Comparison of ENCODE assay signal across 15 cellular contexts in the genomic region with DNA sequence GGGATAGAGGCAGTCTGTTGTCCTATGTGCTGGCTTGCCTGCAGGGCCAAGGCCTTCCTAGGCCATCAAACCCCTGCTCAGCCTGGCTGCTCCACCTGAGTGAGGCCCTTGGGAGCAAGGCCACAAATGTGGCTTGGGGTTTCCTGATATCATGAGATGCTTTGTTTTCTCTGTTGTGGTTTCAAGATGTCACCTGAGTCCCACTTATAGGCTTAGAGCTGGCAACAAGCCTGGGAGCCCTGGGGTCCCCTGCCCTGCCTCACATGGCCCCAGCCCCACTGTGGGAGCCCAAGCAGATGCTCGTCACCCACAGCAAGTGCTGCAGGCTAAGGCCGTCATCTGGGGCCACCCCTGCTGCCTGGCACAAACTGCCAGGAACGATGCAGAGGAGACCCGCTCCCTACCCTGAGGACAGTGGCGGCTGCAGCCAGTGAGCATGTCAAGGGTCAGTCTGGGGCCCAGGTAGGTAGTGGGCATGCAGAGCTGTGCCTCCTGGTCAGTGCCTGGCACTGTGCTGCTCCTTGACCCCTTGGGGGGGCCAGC.
DNase-seq lines count a peak whose midpoint lies in the region; ATAC-seq and TF ChIP-seq lines count a peak whose summit lies in the region.
"Had no signal": no experiment of that assay in that cellular context is flagged by ENCODE, and none has a peak within 500 bp of the region (broad histone marks: within the 10 kb centered on the region; RNA-seq: fewer than 3 reads in every experiment).

No MANE protein-coding gene starts in this region.

- H3K36me3 Mint-ChIP-seq in endodermal cell (ENCODE audit: low read depth) = no peaks in the 10 kb centered on the region

- H3K9me3 ChIP-seq in endodermal cell (ENCODE audit: control insufficient read depth, low read length) (no peaks in the 10 kb centered on the region), sigmoid colon (no peaks in the 10 kb centered on the region)
- H3K9me3 ChIP-seq: vagina had no signal

- H3K4me1 ChIP-seq in endodermal cell (ENCODE audit: control insufficient read depth, insufficient read depth, low read length) = no peaks in the 10 kb centered on the region
- peaks cover 0 to 29% (median 26%) of the 10 kb centered on the region in 4 donors for H3K4me1 ChIP-seq in sigmoid colon

- no peak overlapping the region for H3K9ac ChIP-seq in endodermal cell (ENCODE audit: extremely low read depth, low read length, poor library complexity, severe bottlenecking)

- H3K4me3 ChIP-seq in endodermal cell (ENCODE audit: low read length) (no peak overlapping the region), sigmoid colon (no peak overlapping the region)
- H3K4me3 ChIP-seq: vagina had no signal

- DNase-seq in activated gamma-delta T cell treated with Interleukin-2 at 50 U/mL for 16 hours (peak; percentile 3), activated gamma-delta T cell (lab: John Stamatoyannopoulos, UW) (no peak), NCI-H2171 treated with DMSO at 0.1 percent for 48 hours (lab: John Stamatoyannopoulos, UW) (peak; percentile 57), endodermal cell (peak; percentile 36), sigmoid colon (peak; percentile 58), NCI-H1092 treated with DMSO at 0.1 percent for 48 hours (lab: John Stamatoyannopoulos, UW) (no peak), T1000 (lab: John Stamatoyannopoulos, UW) (no peak)
- DNase-seq: cerebellar nuclear complex, HFFc6, Kasumi-1, NCI-H345, T-helper 9 cell had no signal

- H3K9me3 Mint-ChIP-seq in endodermal cell = no peaks in the 10 kb centered on the region
- H3K9me3 Mint-ChIP-seq: HFFc6 had no signal

- WGBS in endodermal cell (ENCODE audit: insufficient coverage in 1 of 2, insufficient read length in 1 of 2), 2 experiments = 92 to 100% methylated on average over 3 to 5 of the region's 5 CpGs
- 75 to 91% methylated on average over 5 of the region's 5 CpGs for WGBS in sigmoid colon, 2 donors

- H3K4me1 Mint-ChIP-seq in endodermal cell = no peaks in the 10 kb centered on the region

- H3K27ac ChIP-seq in endodermal cell (ENCODE audit: low read depth, low read length) = no peak overlapping the region
- H3K27ac ChIP-seq in sigmoid colon = no peak overlapping the region
- H3K27ac ChIP-seq: vagina had no signal

- H3K27me3 ChIP-seq in endodermal cell (ENCODE audit: control insufficient read depth, insufficient read depth, low read length, poor library complexity, severe bottlenecking) = peaks cover 14% of the 10 kb centered on the region
- no peaks in the 10 kb centered on the region for H3K27me3 ChIP-seq in sigmoid colon
- H3K27me3 ChIP-seq: vagina had no signal

- intact Hi-C loops in sigmoid colon (cut with DNase I) = no loop called here

- no peak for ATAC-seq in HG02970 (IDR thresholded peaks at IDR 0.05; ENCODE audit: low FRiP score, unreplicated experiment)
- ATAC-seq: Panc1 had no signal

- TF ChIP-seq EP300 in sigmoid colon (IDR thresholded peaks at IDR 0.05) = no peak

- H3K27me3 Mint-ChIP-seq in endodermal cell (ENCODE audit: insufficient read depth) = peaks cover 44% of the 10 kb centered on the region

- no peak overlapping the region for H3K27ac Mint-ChIP-seq in endodermal cell
- H3K27ac Mint-ChIP-seq: HFFc6 had no signal

- no peak for TF ChIP-seq POLR2A in sigmoid colon (IDR thresholded peaks at IDR 0.05)

- no peaks in the 10 kb centered on the region for H3K36me3 ChIP-seq in endodermal cell (ENCODE audit: control insufficient read depth, insufficient read depth, low read length)
- H3K36me3 ChIP-seq in sigmoid colon = no peaks in the 10 kb centered on the region
- H3K36me3 ChIP-seq: vagina had no signal

- no peak overlapping the region for H3K4me3 Mint-ChIP-seq in endodermal cell
- H3K4me3 Mint-ChIP-seq: HFFc6 had no signal

- TF ChIP-seq CTCF in endodermal cell (conservative IDR thresholded peaks at IDR 0.05) = no peak
- no peak for TF ChIP-seq CTCF in sigmoid colon (IDR thresholded peaks at IDR 0.05)

Comparison
In these comparisons a context has a peak if more than half of its experiments do, and no peak if none do; other contexts are left out.
1. DNase-seq: peak in activated gamma-delta T cell treated with Interleukin-2 at 50 U/mL for 16 hours (single experiment), NCI-H2171 treated with DMSO at 0.1 percent for 48 hours (single experiment), endodermal cell (single experiment) and sigmoid colon (single experiment); none in activated gamma-delta T cell (single experiment), NCI-H1092 treated with DMSO at 0.1 percent for 48 hours (single experiment) and T1000 (single experiment).